Comparison of ENCODE assay signal across 8 cellular contexts in the genomic region with DNA sequence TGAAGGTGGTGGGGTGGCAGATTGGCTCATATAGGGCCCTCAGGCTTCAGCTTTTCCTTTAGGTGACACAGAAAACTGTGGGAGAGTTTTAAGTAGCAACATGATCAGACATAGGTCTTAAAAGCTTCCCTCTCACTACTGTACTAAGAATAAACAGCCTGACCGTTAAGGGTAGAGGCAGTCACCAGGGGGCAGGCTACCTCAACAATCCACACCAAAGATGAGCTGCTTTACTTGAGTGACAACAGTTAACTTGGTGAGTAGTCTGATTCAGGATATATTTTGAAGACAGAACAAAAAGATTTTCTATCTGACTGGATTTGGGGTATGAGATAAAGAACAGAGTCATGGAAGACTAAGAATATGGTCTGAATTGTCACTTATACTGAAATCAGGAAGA. TPM values are rescaled to one million over a fixed set of nuclear protein-coding genes. Genes with fewer than 3 reads are reported as not detected.
DNase-seq lines count a peak whose midpoint lies in the region; ATAC-seq, FAIRE-seq and TF ChIP-seq lines count a peak whose summit lies in the region.

No MANE protein-coding gene starts in this region.

- peaks cover 78% of the 10 kb centered on the region for H3K36me3 ChIP-seq in K562 (ENCODE audit: control insufficient read depth, insufficient read depth, low read length)
- peaks cover 0 to 15% of the 10 kb centered on the region in 2 experiments for H3K36me3 ChIP-seq in keratinocyte (ENCODE audit: control insufficient read depth in 2 of 2, extremely low read depth in 1 of 2, insufficient read depth in 2 of 2, low read length in 2 of 2)

- H3K9me3 ChIP-seq in K562 (replicated peaks; ENCODE audit: control insufficient read depth, insufficient read depth, low read depth, low read length) = no peaks in the 10 kb centered on the region
- no peaks in the 10 kb centered on the region for H3K9me3 ChIP-seq in keratinocyte (ENCODE audit: control insufficient read depth, low read depth, low read length)

- no TSS peak for BruUV-seq in K562 (replicated peaks; lab: Mats Ljungman, UMichigan)

- H3K27ac ChIP-seq in K562 (ENCODE audit: extremely low read depth, low read depth, low read length) (no peak overlapping the region), keratinocyte (ENCODE audit: control insufficient read depth, insufficient read depth, low read length) (no peak overlapping the region)

- no peaks in the 10 kb centered on the region for H4K20me1 ChIP-seq in K562 (replicated peaks; ENCODE audit: control insufficient read depth, insufficient read depth, low read length)
- H4K20me1 ChIP-seq in keratinocyte (ENCODE audit: control insufficient read depth, extremely low read depth, insufficient read depth, low read length) = no peaks in the 10 kb centered on the region

- H3K79me2 ChIP-seq in K562 (ENCODE audit: control insufficient read depth, insufficient read depth, low read length) (no peaks in the 10 kb centered on the region), keratinocyte (ENCODE audit: control insufficient read depth, insufficient read depth, low read length) (no peaks in the 10 kb centered on the region)

- TF ChIP-seq CTCF in K562 (IDR thresholded peaks at IDR 0.05 in 2 of 3, conservative IDR thresholded peaks at IDR 0.05 in 1 of 3; ENCODE audit: insufficient read depth in 2 of 3, low read depth in 1 of 3, low read length in 3 of 3) = peak; percentile 51 to 59 (median 55)
- peak; percentile 50 to 80 (median 58) for TF ChIP-seq CTCF in keratinocyte (optimal IDR thresholded peaks at IDR 0.05 in 1 of 3, IDR thresholded peaks at IDR 0.05 in 1 of 3, conservative IDR thresholded peaks at IDR 0.05 in 1 of 3; ENCODE audit: extremely low read depth in 1 of 3, insufficient read depth in 2 of 3, low read length in 3 of 3)

- dilution Hi-C loops in keratinocyte (cut with MboI; ENCODE audit: extremely low pct_ligation_motif_present, low sequenced_read_pairs) = loop anchor here (25.0 kb wide), 1 partner anchor 230 kb away; no protein-coding TSS in a partner anchor

- CTCF ChIA-PET in K562 (lab: Yijun Ruan, JAX; ENCODE audit: low intra/inter-chr PET ratio) = interaction anchor here (1.1 to 2.0 kb wide), 2 partner anchors 231 to 520 kb away, joined by 3 to 12 read pairs; no protein-coding TSS in a partner anchor

- H3K4me3 ChIP-seq in Jurkat, Clone E6-1 (ENCODE audit: low read length) = no peak overlapping the region
- H3K4me3 ChIP-seq in K562 (no peak overlapping the region), keratinocyte (ENCODE audit: control insufficient read depth in 2 of 3, extremely low read depth in 1 of 3, insufficient read depth in 2 of 3, low read depth in 1 of 3, low read length in 3 of 3) (no peak overlapping the region)

- POLR2A ChIA-PET in K562 (lab: Yijun Ruan, JAX) = interaction anchor here (1.0 kb wide), 2 partner anchors 12 to 214 kb away, joined by 3 read pairs; no protein-coding TSS in a partner anchor

- peak; percentile 58 to 69 for TF ChIP-seq RAD21 in K562 (CRISPR knock-in tag; conservative IDR thresholded peaks at IDR 0.05 in 1 of 2, IDR thresholded peaks at IDR 0.05 in 1 of 2)

- WGBS in K562 (ENCODE audit: insufficient coverage, low coverage, missing lambda C conversion rate) = 44% methylated on average over 1 of the region's 1 CpG

- DNase-seq in activated gamma-delta T cell treated with Interleukin-2 at 50 U/mL for 16 hours (peak; percentile 41), activated gamma-delta T cell (lab: John Stamatoyannopoulos, UW) (no peak), T-helper 1 cell (peak in 3 of 5 donors; percentile 20 to 56 (median 39)), K562 (ENCODE audit: extremely low read depth in 1 of 4, low spot score in 3 of 4) (peak; percentile 36 to 63 (median 44)), keratinocyte (ENCODE audit: low read depth, low spot score) (peak; percentile 2), dedifferentiated amniotic fluid mesenchymal stem cell (ENCODE audit: extremely low spot score) (no peak)
- DNase-seq in Jurkat, Clone E6-1 (ENCODE audit: low read depth, low spot score) = peak; percentile 42
- DNase-seq in stimulated activated CD4-positive, alpha-beta T cell treated with anti-CD3 and anti-CD28 coated beads, TNF-alpha, amount 100 ng/mL, for 48 hours (ENCODE audit: low read depth in 3 of 3) = peak; percentile 8 to 28 (median 24)

- H3K9ac ChIP-seq in K562 (ENCODE audit: insufficient read depth in 1 of 2, low read depth in 2 of 2, low read length in 2 of 2) = no peak overlapping the region
- no peak overlapping the region for H3K9ac ChIP-seq in keratinocyte (ENCODE audit: control insufficient read depth, extremely low read depth, insufficient read depth, low read length)

- H3K4me2 ChIP-seq in K562 (ENCODE audit: insufficient read depth, low read length) (no peak overlapping the region), keratinocyte (ENCODE audit: control insufficient read depth, extremely low read depth, insufficient read depth, low read depth, low read length) (no peak overlapping the region)

- H3K9me1 ChIP-seq in K562 (ENCODE audit: control insufficient read depth, insufficient read depth, low read length) = no peaks in the 10 kb centered on the region
- no peaks in the 10 kb centered on the region for H3K9me1 ChIP-seq in keratinocyte (ENCODE audit: control insufficient read depth, extremely low read depth, insufficient read depth, low read length)

- H3K27me3 ChIP-seq in K562 (ENCODE audit: control insufficient read depth in 2 of 2, insufficient read depth in 2 of 2, low read length in 2 of 2) (no peaks in the 10 kb centered on the region), keratinocyte (ENCODE audit: control insufficient read depth, extremely low read depth, insufficient read depth, low read length) (no peaks in the 10 kb centered on the region)

- no peaks in the 10 kb centered on the region for H3K4me1 ChIP-seq in K562 (replicated peaks in 1 of 2; ENCODE audit: control insufficient read depth in 2 of 2, insufficient read depth in 2 of 2, low read length in 2 of 2)
- H3K4me1 ChIP-seq in keratinocyte (ENCODE audit: control insufficient read depth, extremely low read depth, insufficient read depth, low read length) = no peaks in the 10 kb centered on the region

- peak; percentile 84 for FAIRE-seq in K562 (lab: Jason Lieb, UNC)
- FAIRE-seq in keratinocyte (lab: Jason Lieb, UNC) = peak; percentile 52

- no peak overlapping the region for H2AFZ ChIP-seq in K562 (ENCODE audit: low read depth, low read length)
- no peak overlapping the region for H2AFZ ChIP-seq in keratinocyte (ENCODE audit: control insufficient read depth, low read length)

- no peak for TF ChIP-seq POLR2A in K562 (conservative IDR thresholded peaks at IDR 0.05)

- TF ChIP-seq EP300 in K562 (IDR thresholded peaks at IDR 0.05; ENCODE audit: low read length) = no peak

- peak; percentile 94 for ATAC-seq in K562

- in situ Hi-C loops in K562 (cut with MboI) = loop anchor here (25.0 kb wide), 1 partner anchor 230 kb away; no protein-coding TSS in a partner anchor

- intact Hi-C loops in K562 (cut with micrococcal nuclease) = loop anchor here (1.0 kb wide), 1 partner anchor 231 kb away; no protein-coding TSS in a partner anchor

TF ChIP-seq in K562, 482 proteins besides CTCF, POLR2A, EP300 and RAD21 (continues in another document):
- TF ChIP-seq MTF1 (CRISPR knock-in tag; IDR thresholded peaks at IDR 0.05; ENCODE audit: borderline replicate concordance) = no peak
- TF ChIP-seq, protein P1, sequence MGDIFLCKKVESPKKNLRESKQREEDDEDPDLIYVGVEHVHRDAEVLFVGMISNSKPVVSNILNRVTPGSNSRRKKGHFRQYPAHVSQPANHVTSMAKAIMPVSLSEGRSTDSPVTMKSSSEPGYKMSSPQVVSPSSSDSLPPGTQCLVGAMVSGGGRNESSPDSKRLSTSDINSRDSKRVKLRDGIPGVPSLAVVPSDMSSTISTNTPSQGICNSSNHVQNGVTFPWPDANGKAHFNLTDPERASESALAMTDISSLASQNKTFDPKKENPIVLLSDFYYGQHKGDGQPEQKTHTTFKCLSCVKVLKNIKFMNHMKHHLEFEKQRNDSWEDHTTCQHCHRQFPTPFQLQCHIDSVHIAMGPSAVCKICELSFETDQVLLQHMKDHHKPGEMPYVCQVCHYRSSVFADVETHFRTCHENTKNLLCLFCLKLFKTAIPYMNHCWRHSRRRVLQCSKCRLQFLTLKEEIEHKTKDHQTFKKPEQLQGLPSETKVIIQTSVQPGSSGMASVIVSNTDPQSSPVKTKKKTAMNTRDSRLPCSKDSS (IDR thresholded peaks at IDR 0.05; ENCODE audit: low read depth, partially characterized antibody) = no peak

RNA-seq across cellular contexts. Expression of a gene that starts 53.7 kb away (rescaled TPM):
- polyA plus RNA-seq in Jurkat, Clone E6-1 (2012; ENCODE audit: insufficient read depth, insufficient read length) = 13.5 TPM
- 34.0 and 115 TPM in 2 replicates for total RNA-seq in K562 (2011; cell fraction: chromatin; rRNA removed; ENCODE audit: low replicate concordance)
- 12.7 and 17.1 TPM in 2 replicates for total RNA-seq in K562 (2011; cell fraction: nucleolus; rRNA removed)
- 35.8 and 53.4 TPM in 2 replicates for total RNA-seq in K562 (2011; cell fraction: nucleoplasm; rRNA removed)
- total RNA-seq in K562 (2014; rRNA removed) = 5.8 and 8.5 TPM in 2 replicates
- total RNA-seq in K562 (2014; rRNA removed; fragmentation: Illumina TruSeq; extraction: Trizol) = 14.7 and 16.0 TPM in 2 replicates
- 7.4 and 8.6 TPM in 2 replicates for total RNA-seq in K562 (2015; rRNA removed; fragmentation: Illumina TruSeq; extraction: Trizol)
- 12.4 and 14.9 TPM in 2 replicates for total RNA-seq in K562 (2021)
- 19.2 and 23.0 TPM in 2 replicates for polyA plus RNA-seq in K562 (2011; rRNA removed)
- polyA plus RNA-seq in K562 (2011; cell fraction: cytosol; rRNA removed) = 3.2 and 10.2 TPM in 2 replicates
- polyA plus RNA-seq in K562 (2011; cell fraction: nucleus; rRNA removed) = 32.5 and 69.6 TPM in 2 replicates
- 6.4 and 11.6 TPM in 2 replicates for polyA plus RNA-seq in K562 (2012)
- 7.4 and 8.6 TPM in 2 replicates for polyA plus RNA-seq in K562 (2014; fragmentation: Illumina TruSeq; extraction: Trizol)
- 1 to 10 TPM; 3.3 to 4.2 TPM for polyA plus RNA-seq in K562 (2014; fragmentation: Nextera tagmentation; extraction: Ambion mirVana)
- polyA plus RNA-seq in K562 (2014; rRNA removed) = 8.6 and 12.5 TPM in 2 replicates
- 25.3 and 39.7 TPM in 2 replicates for polyA minus RNA-seq in K562 (2011; rRNA and poly(A)+ RNA removed)
- 5.0 and 8.5 TPM in 2 replicates for polyA minus RNA-seq in K562 (2011; cell fraction: cytosol; rRNA and poly(A)+ RNA removed)
- 15.9 and 42.7 TPM in 2 replicates for polyA minus RNA-seq in K562 (2011; cell fraction: nucleus; rRNA and poly(A)+ RNA removed)
- 6.5 to 23.4 TPM (median 17.7 TPM) in 3 replicates for polyA plus RNA-seq in keratinocyte
- polyA plus RNA-seq in keratinocyte (2011; ENCODE audit: low read depth) = 45.1 TPM
- 6.9 and 12.9 TPM in 2 replicates for polyA plus RNA-seq in keratinocyte (2011; cell fraction: cytosol; rRNA removed)
- polyA plus RNA-seq in keratinocyte (2011; cell fraction: nucleus; rRNA removed) = 22.7 and 28.5 TPM in 2 replicates
- polyA plus RNA-seq in keratinocyte (2012; ENCODE audit: low replicate concordance) = 7.1 and 19.9 TPM in 2 replicates
- 7.6 to 11.9 TPM (median 7.7 TPM) in 3 replicates for polyA minus RNA-seq in keratinocyte
- polyA minus RNA-seq in keratinocyte (2011; cell fraction: cytosol; rRNA and poly(A)+ RNA removed) = 5.4 TPM
- 10.9 and 20.9 TPM in 2 replicates for polyA minus RNA-seq in keratinocyte (2011; cell fraction: nucleus; rRNA and poly(A)+ RNA removed)

Comparison
In these comparisons a context has a peak if more than half of its experiments do, and no peak if none do; other contexts are left out.
1. DNase-seq: peak in activated gamma-delta T cell treated with Interleukin-2 at 50 U/mL for 16 hours (single experiment), Jurkat, Clone E6-1 (single experiment), T-helper 1 cell (3 of 5), K562 (4 of 4), keratinocyte (single experiment) and stimulated activated CD4-positive, alpha-beta T cell treated with anti-CD3 and anti-CD28 coated beads, TNF-alpha, amount 100 ng/mL, for 48 hours (3 of 3); none in activated gamma-delta T cell (single experiment) and dedifferentiated amniotic fluid mesenchymal stem cell (single experiment).